Comparison of ENCODE assay signal across 10 cellular contexts in genomic region chr3:153290278-153291015, GRCh38.
DNase-seq lines count a peak whose midpoint lies in the region; ATAC-seq and TF ChIP-seq lines count a peak whose summit lies in the region.
"Had no signal": no experiment of that assay in that cellular context is flagged by ENCODE, and none has a peak within 500 bp of the region (broad histone marks: within the 10 kb centered on the region; RNA-seq: fewer than 3 reads in every experiment).

No MANE protein-coding gene starts in this region.

- no peaks in the 10 kb centered on the region for H3K36me3 Mint-ChIP-seq in H9 (ENCODE audit: insufficient read depth in 1 of 3, low read depth in 3 of 3)

- H4K5ac ChIP-seq in H9 (ENCODE audit: insufficient read length, low read depth, low read length), result no peak overlapping the region

- H3K9me3 Mint-ChIP-seq in H9, result no peaks in the 10 kb centered on the region

- no peak overlapping the region for H3K4me2 ChIP-seq in H9 (ENCODE audit: insufficient read depth, insufficient read length, low read length)

- H3K23me2 ChIP-seq in H9 (ENCODE audit: insufficient read length, low read depth, low read length, poor library complexity, severe bottlenecking), result no peaks in the 10 kb centered on the region

- H3K56ac ChIP-seq in H9 (ENCODE audit: insufficient read length, low read depth, low read length), result no peak overlapping the region

- H2AK5ac ChIP-seq in H9 (ENCODE audit: insufficient read length, low read length), result no peak overlapping the region

- no peaks in the 10 kb centered on the region for H3K79me1 ChIP-seq in H9 (ENCODE audit: insufficient read depth, low read depth, low read length, poor library complexity, severe bottlenecking)

- no peak overlapping the region for H2BK120ac ChIP-seq in H9 (ENCODE audit: low read depth, low read length, poor library complexity, severe bottlenecking)

- no peak overlapping the region for H3K14ac ChIP-seq in H9 (ENCODE audit: insufficient read depth, low read length)

- in situ Hi-C loops in astrocyte of the spinal cord (cut with HindIII; ENCODE audit: low sequenced_read_pairs), result no loop called here

- H2AFZ ChIP-seq in H9 (ENCODE audit: low read length), result no peak overlapping the region

- no peak for ATAC-seq in HG02642 (IDR thresholded peaks at IDR 0.05; ENCODE audit: poor library complexity, unreplicated experiment)

- H4K8ac ChIP-seq in H9 (replicated peaks; ENCODE audit: insufficient read length, low read depth, low read length), result no peak overlapping the region

- no peak overlapping the region for H3K23ac ChIP-seq in H9 (ENCODE audit: insufficient read length, low read depth, low read length)

- no peaks in the 10 kb centered on the region for H4K20me1 ChIP-seq in H9 (ENCODE audit: control insufficient read depth, insufficient read depth, insufficient read length)

- no peak overlapping the region for H3K4me3 Mint-ChIP-seq in H9

- H4K91ac ChIP-seq in H9 (ENCODE audit: insufficient read length, low read depth, low read length), result no peak overlapping the region

- no peak overlapping the region for H3K4ac ChIP-seq in H9 (ENCODE audit: low read depth, low read length)

- H3K27me3 Mint-ChIP-seq in H9 (ENCODE audit: low read depth), result no peaks in the 10 kb centered on the region

- no peak overlapping the region for H3T11ph ChIP-seq in H9 (ENCODE audit: low read length)

- no peaks in the 10 kb centered on the region; the same call in 1 of the 2 replicates for H3K4me1 ChIP-seq in H9 (ENCODE audit: insufficient read depth, low read length)

- H2BK15ac ChIP-seq in H9 (ENCODE audit: low read depth, low read length), result no peak overlapping the region

- TF ChIP-seq CTCF in AG10803 (conservative IDR thresholded peaks at IDR 0.05; ENCODE audit: low read length) (peak; percentile 37), H9 (conservative IDR thresholded peaks at IDR 0.05) (peak; percentile 24; the same call in 2 of the 3 replicates), astrocyte of the spinal cord (IDR thresholded peaks at IDR 0.05; ENCODE audit: low read depth, low read length) (peak; percentile 41), kidney epithelial cell (IDR thresholded peaks at IDR 0.05; ENCODE audit: insufficient read depth, low read length, poor library complexity, severe bottlenecking) (peak; percentile 50)

- H3K18ac ChIP-seq in H9 (ENCODE audit: insufficient read length, low read depth, low read length), result no peak overlapping the region

- no peaks in the 10 kb centered on the region for H3K9me3 ChIP-seq in H9 (ENCODE audit: control insufficient read depth, low read depth, low read length)

- H2BK12ac ChIP-seq in H9 (ENCODE audit: insufficient read length, low read depth, low read length), result no peak overlapping the region

- H3K4me3 ChIP-seq in AG10803 (ENCODE audit: low read length), result no peak overlapping the region
- no peak overlapping the region for H3K4me3 ChIP-seq in astrocyte of the spinal cord (ENCODE audit: low read depth, low read length)
- H3K4me3 ChIP-seq in kidney epithelial cell (ENCODE audit: low read depth, low read length), result no peak overlapping the region

- no peaks in the 10 kb centered on the region for H3K79me2 ChIP-seq in H9 (ENCODE audit: insufficient read depth, low read length)

- no peak overlapping the region for H2BK20ac ChIP-seq in H9 (ENCODE audit: low read depth, low read length, poor library complexity, severe bottlenecking)

- no peak overlapping the region for H3K27ac Mint-ChIP-seq in H9

- H3K36me3 ChIP-seq in kidney epithelial cell (ENCODE audit: control insufficient read depth, insufficient read depth, low read length), result no peaks in the 10 kb centered on the region

- DNase-seq in AG10803 (ENCODE audit: low read depth), result peak; percentile 29
- no peak for DNase-seq in H9
- no peak for DNase-seq in astrocyte of the spinal cord (ENCODE audit: low read depth, low spot score)
- DNase-seq in kidney epithelial cell (ENCODE audit: low read depth), result no peak
- DNase-seq in retina, result no peak
- DNase-seq in activated CD4-positive, CD25-positive, alpha-beta regulatory T cell treated with anti-CD3 and anti-CD28 coated beads, Interleukin-2, amount 50 U/mL, for 72 hours, result no peak
- DNase-seq in SIG-M5 treated with dmso at 0.1 percent for 504 hours (lab: John Stamatoyannopoulos, UW; ENCODE audit: unreplicated experiment), result no peak
- DNase-seq: NCI-H1694 treated with DMSO at 0.1 percent for 48 hours, posterior cingulate gyrus had no signal

- H3K27ac ChIP-seq in H9 (ENCODE audit: insufficient read length, low read depth, low read length), result no peak overlapping the region

- no peak overlapping the region for H3K9ac ChIP-seq in H9 (ENCODE audit: extremely low read depth, insufficient read length, low read length)

- H3K27me3 ChIP-seq in H9 (ENCODE audit: insufficient read depth, low read length) (no peaks in the 10 kb centered on the region), kidney epithelial cell (ENCODE audit: control insufficient read depth, insufficient read depth, low read length) (no peaks in the 10 kb centered on the region)

- WGBS in H9 (ENCODE audit: extremely low coverage, insufficient read length, low lambda C conversion rate), result no CpG with 5 or more reads among the region's 1 CpG

- no peak overlapping the region for H2BK5ac ChIP-seq in H9 (ENCODE audit: insufficient read length, low read length)

- peaks cover 11 to 14% of the 10 kb centered on the region in 2 experiments for H3K4me1 Mint-ChIP-seq in H9
